Comparison of ENCODE assay signal across 27 cellular contexts in genomic region chr1:177954076-177954475, GRCh38. TPM values are rescaled to one million over a fixed set of nuclear protein-coding genes. Genes with fewer than 3 reads are reported as not detected.
"Had no signal": no experiment of that assay in that cellular context is flagged by ENCODE, and none has a peak within 500 bp of the region (broad histone marks: within the 10 kb centered on the region; RNA-seq: fewer than 3 reads in every experiment).

No MANE protein-coding gene starts in this region.

- ATAC-seq: activated CD4-positive, alpha-beta T cell treated with anti-CD3 and anti-CD28 coated beads for 36 hours; activated CD8-positive, alpha-beta memory T cell treated with anti-CD3 and anti-CD28 coated beads, Interleukin-2, amount 10 ng/mL, durations not matched to agents 7 days and 5 days; activated CD8-positive, alpha-beta T cell treated with anti-CD3 and anti-CD28 coated beads, Interleukin-2, amount 10 ng/mL, durations not matched to agents 7 days and 5 days; activated naive CD4-positive, alpha-beta T cell treated with anti-CD3 and anti-CD28 coated beads, Interleukin-2, amount 50 U/mL, for 72 hours; activated T-cell treated with anti-CD3 and anti-CD28 coated beads, Interleukin-2, amount 50 U/mL, for 72 hours; esophagus mucosa had no signal

- DNase-seq: activated CD4-positive, alpha-beta memory T cell treated with anti-CD3 and anti-CD28 coated beads for 36 hours; activated CD4-positive, alpha-beta T cell treated with anti-CD3 and anti-CD28 coated beads for 36 hours; activated CD4-positive, alpha-beta T cell treated with anti-CD3 and anti-CD28 coated beads, Interleukin-2, amount 10 ng/mL, durations not matched to agents 24 days and 14 days; activated CD4-positive, CD25-positive, alpha-beta regulatory T cell; activated CD4-positive, CD25-positive, alpha-beta regulatory T cell treated with anti-CD3 and anti-CD28 coated beads, Interleukin-2, amount 50 U/mL, for 72 hours; activated CD8-positive, alpha-beta memory T cell treated with anti-CD3 and anti-CD28 coated beads, Interleukin-2, amount 10 ng/mL, durations not matched to agents 7 days and 5 days; activated CD8-positive, alpha-beta memory T cell treated with anti-CD3 and anti-CD28 coated beads, Interleukin-2, amount 50 U/mL, for 48 hours; activated CD8-positive, alpha-beta T cell treated with anti-CD3 and anti-CD28 coated beads, Interleukin-2, amount 10 ng/mL, durations not matched to agents 7 days and 5 days; activated gamma-delta T cell; activated naive CD4-positive, alpha-beta T cell; activated naive CD4-positive, alpha-beta T cell treated with anti-CD3 and anti-CD28 coated beads, Interleukin-2, amount 10 ng/mL, durations not matched to agents 7 days and 5 days; activated naive CD8-positive, alpha-beta T cell treated with anti-CD3 and anti-CD28 coated beads, Interleukin-2, amount 10 ng/mL, durations not matched to agents 7 days and 5 days; activated T-cell treated with anti-CD3 and anti-CD28 coated beads for 4 hours; activated T-cell treated with anti-CD3 and anti-CD28 coated beads, Interleukin-2, amount 50 U/mL, for 24 hours; activated T-cell treated with anti-CD3 and anti-CD28 coated beads, Interleukin-2, amount 50 U/mL, for 72 hours; caudate nucleus; cortex of kidney; dermis blood vessel endothelial cell; effector memory CD4-positive, alpha-beta T cell; endodermal cell; foreskin fibroblast; T-helper 2 cell had no signal

RNA-seq across cellular contexts. Expression of gene SEC16B, which starts 15.8 kb away (rescaled TPM):
- total RNA-seq: activated CD4-positive, alpha-beta memory T cell treated with anti-CD3 and anti-CD28 coated beads for 36 hours; activated CD4-positive, alpha-beta T cell treated with anti-CD3 and anti-CD28 coated beads for 36 hours; activated CD4-positive, alpha-beta T cell treated with anti-CD3 and anti-CD28 coated beads, Interleukin-2, amount 10 ng/mL, durations not matched to agents 24 days and 14 days; activated CD8-positive, alpha-beta memory T cell treated with anti-CD3 and anti-CD28 coated beads for 36 hours; activated CD8-positive, alpha-beta T cell treated with anti-CD3 and anti-CD28 coated beads, Interleukin-2, amount 10 ng/mL, durations not matched to agents 7 days and 5 days; activated naive CD4-positive, alpha-beta T cell treated with anti-CD3 and anti-CD28 coated beads, Interleukin-2, amount 50 U/mL, for 72 hours; activated T-cell treated with anti-CD3 and anti-CD28 coated beads, Interleukin-2, amount 50 U/mL, for 72 hours; frontal cortex; T-helper 1 cell treated with Interleukin-12 subunit alpha and Interleukin-12 subunit beta and Interleukin-4 antibody, amounts not matched to agents 30 ng/mL and 1 ng/mL, for 36 hours had no signal
